ENCODE assay signal across 7 cellular contexts in the genomic region with DNA sequence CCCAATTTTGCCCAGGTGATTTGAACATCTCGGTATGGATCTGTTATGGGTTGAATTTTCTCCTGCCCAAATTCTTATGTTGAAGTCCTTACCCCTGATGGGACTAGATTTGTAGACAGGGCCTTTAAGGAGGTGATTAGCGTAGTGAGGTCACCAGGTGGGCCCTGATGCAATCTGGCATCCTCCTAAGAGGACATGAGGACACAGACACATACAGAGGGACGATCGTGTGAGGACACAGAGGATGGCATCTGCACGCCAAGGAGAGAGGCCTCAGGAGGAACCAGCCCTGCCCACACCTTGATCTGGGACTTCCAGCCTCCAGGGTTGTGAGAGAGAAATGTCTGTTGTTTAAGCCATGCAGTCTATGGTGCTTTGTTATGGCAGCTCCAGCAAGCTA.
DNase-seq lines count a peak whose midpoint lies in the region; ATAC-seq and TF ChIP-seq lines count a peak whose summit lies in the region.
"Not testable (repeated sequence)": the region's sequence is repeated elsewhere in the genome, so short reads cannot be mapped to it uniquely, and the experiment has no call there.

No MANE protein-coding gene starts in this region.

- POLR2A ChIA-PET in Caco-2 (lab: Charles Lee), result interaction anchor here (0.7 kb wide), 1 partner anchor 25 kb away, joined by 3 read pairs; no protein-coding TSS in a partner anchor
- POLR2A ChIA-PET in activated CD8-positive, alpha-beta T cell treated with anti-CD3 and anti-CD28 coated beads for 36 hours (lab: Charles Lee), result not testable (repeated sequence)

- peaks cover 14% of the 10 kb centered on the region for H3K4me1 Mint-ChIP-seq in Caco-2 (ENCODE audit: low read depth, unreplicated experiment)
- H3K4me1 Mint-ChIP-seq in T-helper 17 cell, result peaks cover 38% of the 10 kb centered on the region
- peaks cover 46% of the 10 kb centered on the region for H3K4me1 Mint-ChIP-seq in activated CD8-positive, alpha-beta T cell treated with anti-CD3 and anti-CD28 coated beads for 36 hours (ENCODE audit: low read depth)
- peaks cover 51% of the 10 kb centered on the region for H3K4me1 Mint-ChIP-seq in activated naive CD4-positive, alpha-beta T cell treated with anti-CD3 and anti-CD28 coated beads for 36 hours (ENCODE audit: low read depth)
- peaks cover 14% of the 10 kb centered on the region for H3K4me1 Mint-ChIP-seq in central memory CD8-positive, alpha-beta T cell

- H3K27ac Mint-ChIP-seq in Caco-2 (ENCODE audit: unreplicated experiment), result peak overlapping the region; percentile 86
- H3K27ac Mint-ChIP-seq in T-helper 17 cell, result peak overlapping the region; percentile 89
- peak overlapping the region; percentile 58 for H3K27ac Mint-ChIP-seq in activated CD8-positive, alpha-beta T cell treated with anti-CD3 and anti-CD28 coated beads for 36 hours
- H3K27ac Mint-ChIP-seq in activated naive CD4-positive, alpha-beta T cell treated with anti-CD3 and anti-CD28 coated beads for 36 hours, result peak overlapping the region; percentile 16
- H3K27ac Mint-ChIP-seq in central memory CD8-positive, alpha-beta T cell (ENCODE audit: low read depth), result peak overlapping the region; percentile 38

- not testable (repeated sequence) for TF ChIP-seq CTCF in Caco-2 (IDR thresholded peaks at IDR 0.05; ENCODE audit: insufficient read depth in 1 of 2, low read depth in 1 of 2, low read length in 1 of 2, severe bottlenecking in 1 of 2, unreplicated experiment in 1 of 2); activated CD8-positive, alpha-beta T cell treated with anti-CD3 and anti-CD28 coated beads for 36 hours (IDR thresholded peaks at IDR 0.05)

- intact Hi-C loops in Caco-2 (cut with micrococcal nuclease; ENCODE audit: unreplicated experiment), result loop anchor here (10.0 kb wide), 1 partner anchor 69 kb away; no protein-coding TSS in a partner anchor
- intact Hi-C loops in activated CD8-positive, alpha-beta T cell treated with anti-CD3 and anti-CD28 coated beads for 36 hours (cut with micrococcal nuclease); activated naive CD4-positive, alpha-beta T cell treated with anti-CD3 and anti-CD28 coated beads for 36 hours (cut with micrococcal nuclease): not testable (repeated sequence)

- H3K56ac ChIP-seq in mesendoderm (ENCODE audit: low read length), result peak overlapping the region; percentile 60

- H2BK120ac ChIP-seq in mesendoderm (ENCODE audit: low read depth, low read length); trophoblast cell (ENCODE audit: insufficient read depth, low read length, poor library complexity): not testable (repeated sequence)

- H3K27me3 Mint-ChIP-seq in Caco-2 (ENCODE audit: insufficient read depth, unreplicated experiment); T-helper 17 cell; activated CD8-positive, alpha-beta T cell treated with anti-CD3 and anti-CD28 coated beads for 36 hours; activated naive CD4-positive, alpha-beta T cell treated with anti-CD3 and anti-CD28 coated beads for 36 hours (ENCODE audit: low read depth); central memory CD8-positive, alpha-beta T cell: not testable (repeated sequence)

- not testable (repeated sequence) for H3K4me2 ChIP-seq in mesendoderm (ENCODE audit: low read length); trophoblast cell (ENCODE audit: low read length)

- not testable (repeated sequence) for H3K4me3 Mint-ChIP-seq in Caco-2 (ENCODE audit: unreplicated experiment); activated CD8-positive, alpha-beta T cell treated with anti-CD3 and anti-CD28 coated beads for 36 hours; activated naive CD4-positive, alpha-beta T cell treated with anti-CD3 and anti-CD28 coated beads for 36 hours
- H3K4me3 Mint-ChIP-seq in T-helper 17 cell, result peak overlapping the region; percentile 70
- H3K4me3 Mint-ChIP-seq in central memory CD8-positive, alpha-beta T cell, result peak overlapping the region; percentile 7

- H3K4ac ChIP-seq in mesendoderm (ENCODE audit: low read depth, low read length); trophoblast cell (ENCODE audit: low read depth, low read length): not testable (repeated sequence)

- H2AK5ac ChIP-seq in mesendoderm (ENCODE audit: low read length); trophoblast cell (ENCODE audit: low read length): not testable (repeated sequence)

- H3K36me3 ChIP-seq in Caco-2 (ENCODE audit: control insufficient read depth, insufficient read depth, low read length); mesendoderm (ENCODE audit: control insufficient read depth, insufficient read depth, low read length); trophoblast cell (ENCODE audit: control insufficient read depth in 1 of 2, insufficient read depth in 2 of 2, low read length in 2 of 2): not testable (repeated sequence)

- not testable (repeated sequence) for H3K27me3 ChIP-seq in Caco-2 (replicated peaks; ENCODE audit: control insufficient read depth, insufficient read depth, low read length); mesendoderm (ENCODE audit: insufficient read depth, low read length, poor library complexity); trophoblast cell (ENCODE audit: insufficient read depth, low read length)

- peak; percentile 4 for ATAC-seq in T-helper 17 cell
- ATAC-seq in activated CD8-positive, alpha-beta T cell treated with anti-CD3 and anti-CD28 coated beads for 36 hours, result peak; percentile 6
- ATAC-seq in central memory CD8-positive, alpha-beta T cell (replicated peaks; ENCODE audit: extremely low read depth, poor library complexity, severe bottlenecking), result not testable (repeated sequence)

- H3K23ac ChIP-seq in mesendoderm (ENCODE audit: low read length); trophoblast cell (ENCODE audit: low read length): not testable (repeated sequence)

- CTCF ChIA-PET in Caco-2 (lab: Charles Lee); activated CD8-positive, alpha-beta T cell treated with anti-CD3 and anti-CD28 coated beads for 36 hours (lab: Charles Lee); activated naive CD4-positive, alpha-beta T cell treated with anti-CD3 and anti-CD28 coated beads for 36 hours (lab: Charles Lee): not testable (repeated sequence)

- peak overlapping the region; percentile 60 for H3K14ac ChIP-seq in trophoblast cell (ENCODE audit: low read length)

- not testable (repeated sequence) for H3K79me2 ChIP-seq in mesendoderm (ENCODE audit: control insufficient read depth, insufficient read depth, low read length); trophoblast cell (ENCODE audit: control insufficient read depth, insufficient read depth, low read length, poor library complexity)

- H3K18ac ChIP-seq in mesendoderm (ENCODE audit: low read length); trophoblast cell (ENCODE audit: low read length): not testable (repeated sequence)

- not testable (repeated sequence) for H3K79me1 ChIP-seq in mesendoderm (ENCODE audit: low read length); trophoblast cell (ENCODE audit: low read length)

- not testable (repeated sequence) for H3K9me3 ChIP-seq in Caco-2; T-helper 17 cell (ENCODE audit: control insufficient read depth, low read length, poor library complexity, severe bottlenecking); trophoblast cell (ENCODE audit: insufficient read depth, low read depth, low read length)

- not testable (repeated sequence) for H3K9ac ChIP-seq in mesendoderm (ENCODE audit: low read length); trophoblast cell (ENCODE audit: low read length)

- not testable (repeated sequence) for H2BK5ac ChIP-seq in mesendoderm (ENCODE audit: low read length); trophoblast cell (ENCODE audit: low read depth, low read length, poor library complexity)

- H3K4me3 ChIP-seq in Caco-2 (ENCODE audit: low read depth, low read length); mesendoderm (ENCODE audit: low read length); trophoblast cell (ENCODE audit: low read depth, low read length): not testable (repeated sequence)

- not testable (repeated sequence) for BruUV-seq in Caco-2 (replicated peaks; lab: Mats Ljungman, UMichigan)

- not testable (repeated sequence) for DNase-seq in Caco-2; T-helper 17 cell; activated CD8-positive, alpha-beta T cell treated with anti-CD3 and anti-CD28 coated beads for 36 hours; activated naive CD4-positive, alpha-beta T cell treated with anti-CD3 and anti-CD28 coated beads for 36 hours; central memory CD8-positive, alpha-beta T cell (ENCODE audit: low spot score in 2 of 2); mesendoderm; trophoblast cell

- not testable (repeated sequence) for H2BK15ac ChIP-seq in mesendoderm (replicated peaks; ENCODE audit: low read depth)

- not testable (repeated sequence) for H3K27ac ChIP-seq in mesendoderm (ENCODE audit: low read depth, low read length); trophoblast cell (ENCODE audit: low read depth, low read length)

- H3K36me3 Mint-ChIP-seq in Caco-2 (ENCODE audit: insufficient read depth, unreplicated experiment); T-helper 17 cell (ENCODE audit: low read depth); activated naive CD4-positive, alpha-beta T cell treated with anti-CD3 and anti-CD28 coated beads for 36 hours (ENCODE audit: low read depth); central memory CD8-positive, alpha-beta T cell (ENCODE audit: insufficient read depth): not testable (repeated sequence)
- peaks cover 13% of the 10 kb centered on the region for H3K36me3 Mint-ChIP-seq in activated CD8-positive, alpha-beta T cell treated with anti-CD3 and anti-CD28 coated beads for 36 hours (ENCODE audit: low read depth)

- no CpG with 5 or more reads among the region's 5 CpGs for WGBS in mesendoderm (ENCODE audit: extremely low coverage, insufficient coverage, low lambda C conversion rate)
- no CpG with 5 or more reads among the region's 5 CpGs for WGBS in trophoblast cell (ENCODE audit: extremely low coverage, insufficient coverage, insufficient read length)

- not testable (repeated sequence) for H4K8ac ChIP-seq in mesendoderm (ENCODE audit: low read depth, low read length); trophoblast cell (ENCODE audit: low read depth, low read length)

- peak overlapping the region; percentile 22 for H4K91ac ChIP-seq in trophoblast cell (ENCODE audit: low read depth, low read length)

- H4K5ac ChIP-seq in mesendoderm (ENCODE audit: low read length), result not testable (repeated sequence)

- H4K12ac ChIP-seq in trophoblast cell (ENCODE audit: low read depth, low read length), result not testable (repeated sequence)

- H2BK12ac ChIP-seq in trophoblast cell (ENCODE audit: low read length), result peak overlapping the region; percentile 36

- not testable (repeated sequence) for H2AFZ ChIP-seq in trophoblast cell (ENCODE audit: insufficient read depth, low read length, poor library complexity)

- not testable (repeated sequence) for H3K9me3 Mint-ChIP-seq in Caco-2 (ENCODE audit: unreplicated experiment); activated CD8-positive, alpha-beta T cell treated with anti-CD3 and anti-CD28 coated beads for 36 hours; activated naive CD4-positive, alpha-beta T cell treated with anti-CD3 and anti-CD28 coated beads for 36 hours; central memory CD8-positive, alpha-beta T cell

- not testable (repeated sequence) for H3K4me1 ChIP-seq in Caco-2; mesendoderm (ENCODE audit: control insufficient read depth, low read depth, low read length)
- peaks cover 21 to 30% of the 10 kb centered on the region in 2 experiments for H3K4me1 ChIP-seq in trophoblast cell (ENCODE audit: control insufficient read depth in 1 of 2, insufficient read depth in 2 of 2, low read length in 2 of 2)

Comparison
In these comparisons a context has a peak if more than half of its experiments do, and no peak if none do; other contexts are left out.
1. H3K27ac Mint-ChIP-seq: peak in every context shown above with its lines; median percentile 89 in T-helper 17 cell; 86 in Caco-2; 58 in activated CD8-positive, alpha-beta T cell treated with anti-CD3 and anti-CD28 coated beads for 36 hours; 38 in central memory CD8-positive, alpha-beta T cell; 16 in activated naive CD4-positive, alpha-beta T cell treated with anti-CD3 and anti-CD28 coated beads for 36 hours.